8 cellular contexts compared by ENCODE assay signal in genomic region chr7:69651101-69651590, GRCh38. TPM values are rescaled to one million over a fixed set of nuclear protein-coding genes. Genes with fewer than 3 reads are reported as not detected.
DNase-seq lines count a peak whose midpoint lies in the region; ATAC-seq lines count a peak whose summit lies in the region.

No MANE protein-coding gene starts in this region.

- DNase-seq in kidney tubule cell (ENCODE audit: low spot score) (peak; percentile 36), G401 (ENCODE audit: low spot score) (no peak), SHP77 (lab: John Stamatoyannopoulos, UW) (no peak), cerebellar cortex (ENCODE audit: low spot score) (no peak), hypothalamus (lab: John Stamatoyannopoulos, UW) (no peak)

- ATAC-seq in GM18867 (IDR thresholded peaks at IDR 0.05; ENCODE audit: unreplicated experiment), result peak; percentile 82
- ATAC-seq in GM21423 (IDR thresholded peaks at IDR 0.05; ENCODE audit: unreplicated experiment), result peak; percentile 75
- peak; percentile 76 for ATAC-seq in HG03135 (IDR thresholded peaks at IDR 0.05; ENCODE audit: unreplicated experiment)

- in situ Hi-C loops in G401 (cut with HindIII; ENCODE audit: low sequenced_read_pairs), result no loop called here

RNA-seq across cellular contexts. Expression of gene AUTS2, which starts 52.9 kb away (rescaled TPM):
- total RNA-seq in G401 (2014; rRNA removed; shearing (Covaris generic)), result 0.06 and 4.4 TPM in 2 replicates
